8 cellular contexts compared by ENCODE assay signal in the genomic region with DNA sequence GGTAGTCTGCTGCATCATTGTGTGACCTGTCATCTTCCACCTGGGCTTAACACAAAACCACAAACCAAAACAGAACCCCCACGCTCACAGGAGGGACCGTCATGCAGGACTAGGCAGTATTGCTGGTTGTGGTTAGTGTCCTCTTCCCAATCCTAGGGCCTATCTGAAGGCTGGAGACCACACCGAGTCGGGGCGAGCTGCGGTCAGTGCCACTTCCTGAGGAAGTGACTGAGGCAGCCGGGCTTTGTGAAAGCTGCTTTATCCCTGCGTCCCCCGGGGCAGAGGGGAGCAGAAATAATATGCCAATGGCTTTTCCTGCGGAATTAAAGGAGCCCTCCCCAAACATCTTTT. TPM values are rescaled to one million over a fixed set of nuclear protein-coding genes. Genes with fewer than 3 reads are reported as not detected.
DNase-seq lines count a peak whose midpoint lies in the region; ATAC-seq and TF ChIP-seq lines count a peak whose summit lies in the region.
"Had no signal": no experiment of that assay in that cellular context is flagged by ENCODE, and none has a peak within 500 bp of the region (broad histone marks: within the 10 kb centered on the region; RNA-seq: fewer than 3 reads in every experiment).

No MANE protein-coding gene starts in this region.

- no peak overlapping the region for H3K4me3 ChIP-seq in skeletal muscle cell (ENCODE audit: low read depth, low read length)

- no peak for TF ChIP-seq CTCF in foreskin keratinocyte (conservative IDR thresholded peaks at IDR 0.05)

- intact Hi-C loops in head of caudate nucleus (cut with DNase I): no loop called here

- H3K4me1 ChIP-seq in foreskin keratinocyte: no peaks in the 10 kb centered on the region

- no peaks in the 10 kb centered on the region for H3K27me3 ChIP-seq in foreskin keratinocyte

- no peak overlapping the region for H3K27ac ChIP-seq in foreskin keratinocyte
- H3K27ac ChIP-seq: VCaP had no signal

- DNase-seq in UCSD-AML1 (lab: John Stamatoyannopoulos, UW; ENCODE audit: unreplicated experiment) (peak; percentile 88), head of caudate nucleus (peak in 41 of 42 donors; percentile 32 to 80 (median 57)), skeletal muscle cell (ENCODE audit: low read depth) (peak; percentile 47), NCI-H524 (lab: John Stamatoyannopoulos, UW) (no peak), foreskin keratinocyte (no peak)

- ATAC-seq in GM19043 (IDR thresholded peaks at IDR 0.05; ENCODE audit: low read depth, unreplicated experiment) (peak; percentile 74), HG03196 (IDR thresholded peaks at IDR 0.05; ENCODE audit: unreplicated experiment) (peak; percentile 61), foreskin keratinocyte (no peak)

RNA-seq across cellular contexts. Expression of a gene that starts 22.9 kb away (rescaled TPM):
- total RNA-seq in foreskin keratinocyte: 46.6 and 59.7 TPM in 2 replicates
- 7.8 and 8.0 TPM in 2 replicates for polyA plus RNA-seq in foreskin keratinocyte

Comparison
In these comparisons a context has a peak if more than half of its experiments do, and no peak if none do; other contexts are left out.
1. DNase-seq: peak in UCSD-AML1 (single experiment), head of caudate nucleus (41 of 42) and skeletal muscle cell (single experiment); none in NCI-H524 (0 of 2) and foreskin keratinocyte (0 of 2).